In genomic region chr12:7013101-7013500, GRCh38 we compare ENCODE assay signal across 19 cellular contexts. TPM values are rescaled to one million over a fixed set of nuclear protein-coding genes. Genes with fewer than 3 reads are reported as not detected.
A peak's percentile ranks its signal among the peaks of the same experiment; 100 is the strongest.
DNase-seq lines count a peak whose midpoint lies in the region; ATAC-seq, FAIRE-seq and TF ChIP-seq lines count a peak whose summit lies in the region.
"Had no signal": no experiment of that assay in that cellular context is flagged by ENCODE, and none has a peak within 500 bp of the region (broad histone marks: within the 10 kb centered on the region; RNA-seq: fewer than 3 reads in every experiment).

No MANE protein-coding gene starts in this region.

- H3K4me1 ChIP-seq in HEK293 (ENCODE audit: control insufficient read depth, insufficient read depth, low read length) (peaks cover 18% of the 10 kb centered on the region), H1 (replicated peaks in 1 of 4; ENCODE audit: control insufficient read depth in 3 of 4, insufficient read depth in 4 of 4, low read length in 3 of 4) (no peaks in the 10 kb centered on the region), mucosa of descending colon (ENCODE audit: low read depth) (peaks cover 25% of the 10 kb centered on the region)

- no peak overlapping the region for H3K9ac ChIP-seq in H1 (replicated peaks in 1 of 4; ENCODE audit: extremely low read depth in 1 of 4, low read depth in 3 of 4, low read length in 3 of 4)
- H3K9ac ChIP-seq: BLaER1 had no signal

- no peak overlapping the region for H3K18ac ChIP-seq in H1 (ENCODE audit: extremely low read depth, low read length)

- no peak overlapping the region for H2BK12ac ChIP-seq in H1 (ENCODE audit: low read depth, low read length)

- H3K56ac ChIP-seq in H1 (replicated peaks; ENCODE audit: insufficient read length, low read depth, low read length): no peak overlapping the region

- no peak overlapping the region for H3K4me2 ChIP-seq in H1 (ENCODE audit: insufficient read depth in 1 of 2, low read depth in 2 of 2, low read length in 2 of 2)
- H3K4me2 ChIP-seq: BLaER1, GM23338 had no signal

- peaks cover 8% of the 10 kb centered on the region; the same call in 1 of the 2 replicates for H3K79me1 ChIP-seq in H1 (ENCODE audit: low read depth, low read length)

- no peak overlapping the region for H2BK120ac ChIP-seq in H1 (replicated peaks; ENCODE audit: low read depth, low read length)

- peaks cover 2 to 7% of the 10 kb centered on the region in 2 experiments for H4K20me1 ChIP-seq in H1 (replicated peaks in 1 of 2; ENCODE audit: control insufficient read depth in 1 of 2, insufficient read depth in 2 of 2, low read length in 2 of 2)

- intact Hi-C loops in mucosa of descending colon (cut with DNase I, micrococcal nuclease): no loop called here

- no peak for DNase-seq in H1 (ENCODE audit: low read depth in 1 of 2, low spot score in 2 of 2)
- DNase-seq in osteocyte (ENCODE audit: extremely low spot score, unreplicated experiment): peak; percentile 63
- DNase-seq in stimulated activated effector memory CD8-positive, alpha-beta T cell treated with anti-CD3 and anti-CD28 coated beads, Interleukin-12 subunit alpha, Interleukin-12 subunit beta, amount 100 ng/mL, for 72 hours (ENCODE audit: low spot score in 2 of 2): no peak
- no peak for DNase-seq in HuH-7.5 (ENCODE audit: low spot score)
- DNase-seq in mucosa of descending colon: no peak
- no peak for DNase-seq in stimulated activated naive CD4-positive, alpha-beta T cell (lab: John Stamatoyannopoulos, UW)
- DNase-seq: 8988T; CD4-positive, alpha-beta memory T cell; DMS153; DMS79; GDM1; H7 had no signal

- H2BK5ac ChIP-seq in H1 (ENCODE audit: low read depth, low read length): no peak overlapping the region

- H3K14ac ChIP-seq in H1 (ENCODE audit: insufficient read length): no peak overlapping the region

- H2BK20ac ChIP-seq in H1 (ENCODE audit: low read length): no peak overlapping the region

- no peaks in the 10 kb centered on the region for H3K27me3 ChIP-seq in H1 (replicated peaks in 1 of 4; ENCODE audit: control insufficient read depth in 3 of 4, extremely low read depth in 1 of 4, insufficient read depth in 3 of 4, low read length in 3 of 4)
- H3K27me3 ChIP-seq: BLaER1 had no signal

- no peak overlapping the region for H3K4ac ChIP-seq in H1 (replicated peaks; ENCODE audit: insufficient read length, low read depth, low read length)

- no peak overlapping the region for H4K91ac ChIP-seq in H1 (replicated peaks; ENCODE audit: insufficient read length, low read length)

- peak overlapping the region; percentile 38 for H4K8ac ChIP-seq in H1 (ENCODE audit: extremely low read depth, insufficient read depth, low read length)

- POLR2A ChIA-PET in HEK293 (lab: Yijun Ruan, JAX) (no interaction called here), H1 (lab: Charles Lee; ENCODE audit: partially characterized antibody) (interaction anchor here (1.7 kb wide), 1 partner anchor 17 kb away, joined by 5 read pairs; no protein-coding TSS in a partner anchor)

- no peak overlapping the region for H2AK5ac ChIP-seq in H1 (ENCODE audit: low read depth, low read length)

- H3K4me1 Mint-ChIP-seq in osteocyte (ENCODE audit: unreplicated experiment): peaks cover 22% of the 10 kb centered on the region
- peaks cover 32% of the 10 kb centered on the region for H3K4me1 Mint-ChIP-seq in stimulated activated effector memory CD8-positive, alpha-beta T cell treated with anti-CD3 and anti-CD28 coated beads, Interleukin-12 subunit alpha, Interleukin-12 subunit beta, amount 100 ng/mL, for 72 hours

- whole genome bisulfite sequencing in H1 (ENCODE audit: extremely low coverage in 1 of 2, insufficient coverage in 1 of 2, insufficient read length in 1 of 2, insufficient replicate concordance in 2 of 2, low coverage in 1 of 2, low lambda C conversion rate in 2 of 2, missing lambda C conversion rate in 1 of 2), 2 experiments: 90% methylated on average over 3 of the region's 3 CpGs; no CpG with 5 or more reads in 1 of the 2 experiments

- CTCF ChIA-PET in HEK293 (lab: Yijun Ruan, JAX) (interaction anchor here (0.7 to 0.8 kb wide), 2 partner anchors 9 to 29 kb away, joined by 3 read pairs; no protein-coding TSS in a partner anchor), H1 (lab: Charles Lee; ENCODE audit: partially characterized antibody) (interaction anchor here (1.0 to 1.8 kb wide), 4 partner anchors 11 to 95 kb away, joined by 3 to 6 read pairs (median 4); no protein-coding TSS in a partner anchor)

- H3K36me3 ChIP-seq in HEK293 (ENCODE audit: control insufficient read depth in 2 of 2, insufficient read depth in 1 of 2, low read length in 2 of 2): peaks cover 9 to 11% of the 10 kb centered on the region in 2 experiments; a peak in 2 of 3 replicates
- peaks cover 0 to 8% (median 0%) of the 10 kb centered on the region in 4 experiments; a peak in 4 of 8 replicates for H3K36me3 ChIP-seq in H1 (ENCODE audit: control insufficient read depth in 2 of 4, insufficient read depth in 4 of 4, low read length in 3 of 4)
- H3K36me3 ChIP-seq in mucosa of descending colon (ENCODE audit: low read depth): peaks cover 6% of the 10 kb centered on the region

- no peak for TF ChIP-seq CTCF in HEK293 (tag by site-specific recombination; IDR thresholded peaks at IDR 0.05)
- no peak for TF ChIP-seq CTCF in H1 (IDR thresholded peaks at IDR 0.05; ENCODE audit: control extremely low read depth in 1 of 3, insufficient read depth in 1 of 3, low read depth in 1 of 3, low read length in 3 of 3)
- no peak for TF ChIP-seq CTCF in osteocyte (IDR thresholded peaks at IDR 0.05)
- no peak for TF ChIP-seq CTCF in mucosa of descending colon (IDR thresholded peaks at IDR 0.05)

- H2AFZ ChIP-seq in H1 (ENCODE audit: low read length): no peak overlapping the region
- H2AFZ ChIP-seq: GM23338 had no signal

- H3K9me3 ChIP-seq in HEK293 (ENCODE audit: control insufficient read depth, insufficient read depth, low read depth, low read length) (no peaks in the 10 kb centered on the region), H1 (ENCODE audit: insufficient read depth in 2 of 2, low read depth in 1 of 2, low read length in 1 of 2) (no peaks in the 10 kb centered on the region), mucosa of descending colon (no peaks in the 10 kb centered on the region)
- H3K9me3 ChIP-seq: BLaER1 had no signal

- no peak overlapping the region for H3K23ac ChIP-seq in H1 (ENCODE audit: insufficient read length)

- no peak overlapping the region for H3K27ac ChIP-seq in HEK293 (ENCODE audit: extremely low read depth, low read depth, low read length)
- no peak overlapping the region for H3K27ac ChIP-seq in H1 (ENCODE audit: low read depth, low read length)
- H3K27ac ChIP-seq: BLaER1 had no signal

- H3K79me2 ChIP-seq in H1 (ENCODE audit: control insufficient read depth in 1 of 2, insufficient read depth in 2 of 2, low read length in 2 of 2): peaks cover 0 to 27% of the 10 kb centered on the region in 2 experiments; a peak in 2 of 4 replicates

- no peak overlapping the region for H2BK15ac ChIP-seq in H1 (ENCODE audit: low read length)

- no peak overlapping the region for H4K5ac ChIP-seq in H1 (ENCODE audit: insufficient read length, low read depth, low read length)

- H3K27me3 Mint-ChIP-seq in osteocyte (ENCODE audit: unreplicated experiment): no peaks in the 10 kb centered on the region
- H3K27me3 Mint-ChIP-seq: CD4-positive, alpha-beta memory T cell had no signal

- no peak for FAIRE-seq in H1 (lab: Jason Lieb, UNC)
- FAIRE-seq: GM12892, GM18507 had no signal

- H3K4me3 ChIP-seq in HEK293 (ENCODE audit: low read depth, low read length): no peak overlapping the region
- H3K4me3 ChIP-seq in H1 (ENCODE audit: extremely low read depth in 1 of 4, insufficient read depth in 2 of 4, low read depth in 3 of 4, low read length in 4 of 4): no peak overlapping the region
- no peak overlapping the region for H3K4me3 ChIP-seq in mucosa of descending colon
- H3K4me3 ChIP-seq: BLaER1, GM23338 had no signal

- no peak for TF ChIP-seq EP300 in H1 (IDR thresholded peaks at IDR 0.05; ENCODE audit: borderline replicate concordance in 1 of 2, low read depth in 2 of 2, low read length in 2 of 2)

- H3K9me3 Mint-ChIP-seq in osteocyte (ENCODE audit: unreplicated experiment): no peaks in the 10 kb centered on the region
- no peaks in the 10 kb centered on the region for H3K9me3 Mint-ChIP-seq in stimulated activated effector memory CD8-positive, alpha-beta T cell treated with anti-CD3 and anti-CD28 coated beads, Interleukin-12 subunit alpha, Interleukin-12 subunit beta, amount 100 ng/mL, for 72 hours
- H3K9me3 Mint-ChIP-seq: CD14-positive monocyte; CD4-positive, alpha-beta memory T cell; GM23338 had no signal

- no peak overlapping the region for H3K4me3 Mint-ChIP-seq in osteocyte (ENCODE audit: unreplicated experiment)
- H3K4me3 Mint-ChIP-seq in stimulated activated effector memory CD8-positive, alpha-beta T cell treated with anti-CD3 and anti-CD28 coated beads, Interleukin-12 subunit alpha, Interleukin-12 subunit beta, amount 100 ng/mL, for 72 hours: no peak overlapping the region
- H3K4me3 Mint-ChIP-seq: CD14-positive monocyte; CD4-positive, alpha-beta memory T cell; GM23338 had no signal

- no peak for TF ChIP-seq RAD21 in H1 (IDR thresholded peaks at IDR 0.05 in 1 of 2, conservative IDR thresholded peaks at IDR 0.05 in 1 of 2; ENCODE audit: low read depth in 2 of 2, low read length in 2 of 2)

- TF ChIP-seq POLR2A in H1 (IDR thresholded peaks at IDR 0.05; ENCODE audit: control extremely low read depth in 1 of 2, low read depth in 2 of 2, low read length in 2 of 2): no peak

- no peak overlapping the region for H3K27ac Mint-ChIP-seq in osteocyte (ENCODE audit: unreplicated experiment)
- H3K27ac Mint-ChIP-seq in stimulated activated effector memory CD8-positive, alpha-beta T cell treated with anti-CD3 and anti-CD28 coated beads, Interleukin-12 subunit alpha, Interleukin-12 subunit beta, amount 100 ng/mL, for 72 hours: peak overlapping the region; percentile 33
- H3K27ac Mint-ChIP-seq: GM23338 had no signal

- H3K23me2 ChIP-seq in H1 (ENCODE audit: low read depth, low read length): 0 out of 2 replicates have a peak, but pooled peaks cover 3% of the 10 kb centered on the region

- ATAC-seq in stimulated activated effector memory CD8-positive, alpha-beta T cell treated with anti-CD3 and anti-CD28 coated beads, Interleukin-12 subunit alpha, Interleukin-12 subunit beta, amount 100 ng/mL, for 72 hours: no peak
- ATAC-seq in mucosa of descending colon: no peak
- ATAC-seq: GM23338, HCT116 had no signal

- H3K36me3 Mint-ChIP-seq in osteocyte (ENCODE audit: unreplicated experiment): peaks cover 3% of the 10 kb centered on the region
- peaks cover 56% of the 10 kb centered on the region for H3K36me3 Mint-ChIP-seq in stimulated activated effector memory CD8-positive, alpha-beta T cell treated with anti-CD3 and anti-CD28 coated beads, Interleukin-12 subunit alpha, Interleukin-12 subunit beta, amount 100 ng/mL, for 72 hours

RNA-seq across cellular contexts. Expression of gene LPCAT3, which starts 5.2 kb away (rescaled TPM):
- total RNA-seq in H1 (2021; fragmentation: NEBNext Ultra II Directional; extraction: Animal tissue kit (Norgen Biotek cat#: 25700)): 55.2 and 55.8 TPM in 2 replicates
- polyA plus RNA-seq in H1 (2011; rRNA removed): 69.5 and 70.4 TPM in 2 replicates
- polyA plus RNA-seq in H1 (2011; cell fraction: cytosol; rRNA removed): 57.4 TPM
- 43.4 TPM for polyA plus RNA-seq in H1 (2011; cell fraction: nucleus; rRNA removed)
- polyA plus RNA-seq in H1 (2012, experiment 1 of 2): 44.4 to 58.3 TPM (median 52.3 TPM) in 4 replicates
- 64.6 TPM for polyA plus RNA-seq in H1 (2012, experiment 2 of 2)
- 62.9 TPM for polyA plus RNA-seq in H1 (2013, experiment 1 of 2)
- 71.6 TPM for polyA plus RNA-seq in H1 (2013, experiment 2 of 2)
- polyA minus RNA-seq in H1 (2011; rRNA and poly(A)+ RNA removed): 71.5 and 74.5 TPM in 2 replicates
- 30.5 TPM for polyA minus RNA-seq in H1 (2011; cell fraction: cytosol; rRNA and poly(A)+ RNA removed)
- polyA minus RNA-seq in H1 (2011; cell fraction: nucleus; rRNA and poly(A)+ RNA removed): 53.1 TPM
- total RNA-seq in osteocyte (33.2 TPM in 2 replicates), mucosa of descending colon (100 to 1,000 TPM in 2 of 3 donors, 10 to 100 TPM in 1; 79.8 to 121 (median 102) TPM)

RNA-seq across cellular contexts. Expression of gene EMG1, which starts 42.4 kb away (rescaled TPM):
- total RNA-seq in H1 (2021; fragmentation: NEBNext Ultra II Directional; extraction: Animal tissue kit (Norgen Biotek cat#: 25700)): 82.9 and 84.2 TPM in 2 replicates
- 54.3 and 64.3 TPM in 2 replicates for polyA plus RNA-seq in H1 (2011; rRNA removed)
- polyA plus RNA-seq in H1 (2011; cell fraction: cytosol; rRNA removed): 83.3 TPM
- 37.2 TPM for polyA plus RNA-seq in H1 (2011; cell fraction: nucleus; rRNA removed)
- 78.1 to 120 TPM (median 97.6 TPM) in 4 replicates for polyA plus RNA-seq in H1 (2012, experiment 1 of 2)
- 39.8 TPM for polyA plus RNA-seq in H1 (2012, experiment 2 of 2)
- polyA plus RNA-seq in H1 (2013, experiment 1 of 2): 66.1 TPM
- 65.0 TPM for polyA plus RNA-seq in H1 (2013, experiment 2 of 2)
- polyA minus RNA-seq in H1 (2011; rRNA and poly(A)+ RNA removed): 30.4 and 39.9 TPM in 2 replicates
- polyA minus RNA-seq in H1 (2011; cell fraction: cytosol; rRNA and poly(A)+ RNA removed): 23.6 TPM
- polyA minus RNA-seq in H1 (2011; cell fraction: nucleus; rRNA and poly(A)+ RNA removed): 32.0 TPM
- total RNA-seq in osteocyte (29.5 and 29.8 TPM in 2 replicates), mucosa of descending colon (10 to 100 TPM; 29.6 to 33.7 (median 33.4) TPM)

RNA-seq across cellular contexts. Expression of gene PHB2, which starts 42.6 kb away (rescaled TPM):
- total RNA-seq in H1 (2021; fragmentation: NEBNext Ultra II Directional; extraction: Animal tissue kit (Norgen Biotek cat#: 25700)): 360 and 368 TPM in 2 replicates
- 579 and 626 TPM in 2 replicates for polyA plus RNA-seq in H1 (2011; rRNA removed)
- polyA plus RNA-seq in H1 (2011; cell fraction: cytosol; rRNA removed): 622 TPM
- 570 TPM for polyA plus RNA-seq in H1 (2011; cell fraction: nucleus; rRNA removed)
- 317 to 409 TPM (median 397 TPM) in 4 replicates for polyA plus RNA-seq in H1 (2012, experiment 1 of 2)
- 565 TPM for polyA plus RNA-seq in H1 (2012, experiment 2 of 2)
- 552 TPM for polyA plus RNA-seq in H1 (2013, experiment 1 of 2)
- 493 TPM for polyA plus RNA-seq in H1 (2013, experiment 2 of 2)
- 282 and 291 TPM in 2 replicates for polyA minus RNA-seq in H1 (2011; rRNA and poly(A)+ RNA removed)
- 137 TPM for polyA minus RNA-seq in H1 (2011; cell fraction: cytosol; rRNA and poly(A)+ RNA removed)
- polyA minus RNA-seq in H1 (2011; cell fraction: nucleus; rRNA and poly(A)+ RNA removed): 195 TPM
- total RNA-seq in osteocyte: 202 and 205 TPM in 2 replicates
- total RNA-seq in mucosa of descending colon: 100 to 1,000 TPM; 204 to 266 (median 209) TPM

RNA-seq across cellular contexts. Expression of gene C1S, which starts 47.4 kb away (rescaled TPM):
- total RNA-seq in H1 (2021; fragmentation: NEBNext Ultra II Directional; extraction: Animal tissue kit (Norgen Biotek cat#: 25700)): 5.0 and 7.3 TPM in 2 replicates
- polyA plus RNA-seq in H1 (2011; rRNA removed): 3.5 and 4.4 TPM in 2 replicates
- 5.3 TPM for polyA plus RNA-seq in H1 (2011; cell fraction: cytosol; rRNA removed)
- 8.3 TPM for polyA plus RNA-seq in H1 (2011; cell fraction: nucleus; rRNA removed)
- polyA plus RNA-seq in H1 (2012, experiment 1 of 2): 6.8 to 8.0 TPM (median 7.2 TPM) in 4 replicates
- 1.6 TPM for polyA plus RNA-seq in H1 (2012, experiment 2 of 2)
- polyA plus RNA-seq in H1 (2013, experiment 1 of 2): 7.8 TPM
- 8.1 TPM for polyA plus RNA-seq in H1 (2013, experiment 2 of 2)
- polyA minus RNA-seq in H1 (2011; rRNA and poly(A)+ RNA removed): 5.7 and 6.4 TPM in 2 replicates
- polyA minus RNA-seq in H1 (2011; cell fraction: cytosol; rRNA and poly(A)+ RNA removed): 1.1 TPM
- 7.2 TPM for polyA minus RNA-seq in H1 (2011; cell fraction: nucleus; rRNA and poly(A)+ RNA removed)
- total RNA-seq in osteocyte (16.4 and 18.2 TPM in 2 replicates), mucosa of descending colon (100 to 1,000 TPM in 2 of 3 donors, 10 to 100 TPM in 1; 36.0 to 304 (median 168) TPM)
- polyA plus RNA-seq: CD14-positive monocyte; CD4-positive, alpha-beta memory T cell had no signal
